ENCODE assay signal across 1 cellular context in genomic region chr2:174826051-174826450, GRCh38.
TF ChIP-seq lines count a peak whose summit lies in the region.

No MANE protein-coding gene starts in this region.

TF ChIP-seq in WTC11, 78 proteins besides CTCF, POLR2A, EP300 and RAD21 (continued from another document):
- no peak for TF ChIP-seq ZNF532 (CRISPR knock-in tag; IDR thresholded peaks at IDR 0.05; ENCODE audit: borderline replicate concordance)
- no peak for TF ChIP-seq PRRX2 (CRISPR knock-in tag; IDR thresholded peaks at IDR 0.05)
- no peak for TF ChIP-seq ZNF317 (CRISPR knock-in tag; IDR thresholded peaks at IDR 0.05; ENCODE audit: borderline replicate concordance, low read depth)
- no peak for TF ChIP-seq TCF7 (CRISPR knock-in tag; IDR thresholded peaks at IDR 0.05; ENCODE audit: low read depth)
- TF ChIP-seq NR2C2 (CRISPR knock-in tag; IDR thresholded peaks at IDR 0.05) = no peak
- no peak for TF ChIP-seq GTF2I (CRISPR knock-in tag; conservative IDR thresholded peaks at IDR 0.05)
- no peak for TF ChIP-seq ETV6 (CRISPR knock-in tag; IDR thresholded peaks at IDR 0.05)
TF ChIP-seq in WTC11: peak in this region for 0.
